Comparison of ENCODE assay signal across 17 cellular contexts in genomic region chr11:123702137-123702536, GRCh38. TPM values are rescaled to one million over a fixed set of nuclear protein-coding genes. Genes with fewer than 3 reads are reported as not detected.
A peak's percentile ranks its signal among the peaks of the same experiment; 100 is the strongest.
DNase-seq lines count a peak whose midpoint lies in the region; ATAC-seq and TF ChIP-seq lines count a peak whose summit lies in the region.
"Had no signal": no experiment of that assay in that cellular context is flagged by ENCODE, and none has a peak within 500 bp of the region (broad histone marks: within the 10 kb centered on the region; RNA-seq: fewer than 3 reads in every experiment).

No MANE protein-coding gene starts in this region.

- H3K79me2 ChIP-seq in osteoblast (ENCODE audit: insufficient read depth, low read length) = no peaks in the 10 kb centered on the region

- H3K9ac ChIP-seq in adipocyte (ENCODE audit: low read length) = no peak overlapping the region
- H3K9ac ChIP-seq: neural progenitor cell had no signal

- TF ChIP-seq CTCF in osteoblast (IDR thresholded peaks at IDR 0.05; ENCODE audit: extremely low read depth, low read depth, low read length) = no peak

- H3K4me1 ChIP-seq in adipocyte (ENCODE audit: control insufficient read depth, insufficient read depth, low read length) (peaks cover 3% of the 10 kb centered on the region), osteoblast (ENCODE audit: insufficient read depth, low read length) (peaks cover 8% of the 10 kb centered on the region)
- H3K4me1 ChIP-seq: body of pancreas, neural progenitor cell had no signal

- peaks cover 11% of the 10 kb centered on the region for H3K9me3 ChIP-seq in adipocyte (ENCODE audit: control insufficient read depth, low read length)
- H3K9me3 ChIP-seq in osteoblast (ENCODE audit: low read depth, low read length) = no peaks in the 10 kb centered on the region
- H3K9me3 ChIP-seq: body of pancreas had no signal

- H3K4me3 ChIP-seq in adipocyte (ENCODE audit: low read length) (no peak overlapping the region), osteoblast (ENCODE audit: insufficient read depth, low read length) (peak overlapping the region; percentile 37)
- H3K4me3 ChIP-seq: body of pancreas, lung, neural progenitor cell had no signal

- ATAC-seq in GM21737 (IDR thresholded peaks at IDR 0.05; ENCODE audit: unreplicated experiment) (peak; percentile 67), GM18868 (IDR thresholded peaks at IDR 0.05; ENCODE audit: unreplicated experiment) (no peak)
- ATAC-seq: body of pancreas had no signal

- H3K4me2 ChIP-seq in osteoblast (ENCODE audit: insufficient read depth, low read length) = peak overlapping the region; percentile 60
- H3K4me2 ChIP-seq: neural progenitor cell had no signal

- H2AFZ ChIP-seq in osteoblast (ENCODE audit: low read length) = peak overlapping the region; percentile 83
- H2AFZ ChIP-seq: neural progenitor cell had no signal

- no peaks in the 10 kb centered on the region for H3K36me3 ChIP-seq in adipocyte (ENCODE audit: control insufficient read depth, insufficient read depth, low read length, severe bottlenecking)
- no peaks in the 10 kb centered on the region for H3K36me3 ChIP-seq in osteoblast (ENCODE audit: insufficient read depth, low read length)
- H3K36me3 ChIP-seq: neural progenitor cell had no signal

- H4K20me1 ChIP-seq in osteoblast (ENCODE audit: insufficient read depth, low read length) = no peaks in the 10 kb centered on the region

- no peak overlapping the region for H3K27ac ChIP-seq in osteoblast (ENCODE audit: low read depth, low read length)
- H3K27ac ChIP-seq: body of pancreas, neural progenitor cell had no signal

- DNase-seq in NCI-H526 (lab: John Stamatoyannopoulos, UW) (peak; percentile 11 to 69), NCI-H526 treated with DMSO at 0.1 percent for 48 hours (lab: John Stamatoyannopoulos, UW) (no peak), adipocyte (ENCODE audit: low read depth) (peak; percentile 3), osteoblast (ENCODE audit: insufficient read length, low spot score, missing footprints) (peak; percentile 48), NCI-H2227 (lab: John Stamatoyannopoulos, UW; ENCODE audit: unreplicated experiment) (no peak), A172 (ENCODE audit: low spot score) (no peak)
- DNase-seq: activated gamma-delta T cell treated with Interleukin-2 at 50 U/mL for 16 hours, body of pancreas, Calu3, NCI-H345, small intestine had no signal

- H3K27me3 ChIP-seq in adipocyte (replicated peaks; ENCODE audit: control insufficient read depth, insufficient read depth, low read length) (peaks cover 37% of the 10 kb centered on the region), osteoblast (ENCODE audit: insufficient read depth, low read length) (no peaks in the 10 kb centered on the region)
- H3K27me3 ChIP-seq: body of pancreas, neural progenitor cell had no signal

RNA-seq across cellular contexts. Expression of gene ZNF202, which starts 39.3 kb away (rescaled TPM):
- 5.6 and 6.5 TPM in 2 replicates for total RNA-seq in osteoblast
- total RNA-seq in A172 (2014; rRNA removed; shearing (Covaris generic)) = 5.7 and 7.1 TPM in 2 replicates

RNA-seq across cellular contexts. Expression of gene SCN3B, which starts 47.7 kb away (rescaled TPM):
- total RNA-seq in osteoblast = under 0.01 TPM in 2 replicates
- 0.05 and 0.10 TPM in 2 replicates for total RNA-seq in A172 (2014; rRNA removed; shearing (Covaris generic))

RNA-seq across cellular contexts. Expression of gene OR6X1, which starts 52.2 kb away (rescaled TPM):
- not detected in 2 replicates for total RNA-seq in osteoblast
- total RNA-seq in A172 (2014; rRNA removed; shearing (Covaris generic)) = not detected in 2 replicates
- total RNA-seq: body of pancreas, Calu3, fibroblast of lung, lung, MCF 10A had no signal

Comparison
In these comparisons a context has a peak if more than half of its experiments do, and no peak if none do; other contexts are left out.
1. DNase-seq: peak in NCI-H526 (2 of 2), adipocyte (single experiment) and osteoblast (single experiment); none in NCI-H526 treated with DMSO at 0.1 percent for 48 hours (single experiment), NCI-H2227 (single experiment) and A172 (single experiment).